In the genomic region with DNA sequence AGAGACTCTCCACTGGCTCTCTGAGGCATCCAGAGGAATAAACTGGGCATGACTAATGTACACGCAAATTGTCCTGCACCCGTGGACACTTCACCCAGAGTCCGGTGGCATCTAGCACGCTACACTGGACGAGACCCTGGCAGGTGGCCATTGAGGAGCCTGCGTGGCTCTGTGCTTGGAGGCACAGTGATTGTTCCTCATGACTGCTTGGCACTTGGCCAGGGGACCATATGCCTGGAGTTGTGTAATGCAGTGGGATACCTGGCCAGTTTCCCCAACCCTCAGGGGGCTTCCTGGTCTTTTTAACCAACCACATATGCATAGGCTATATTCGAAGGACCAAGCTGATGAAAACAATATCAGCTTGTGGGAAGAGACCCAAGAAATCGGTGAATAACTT, we compare ENCODE assay signal across 13 cellular contexts.
DNase-seq lines count a peak whose midpoint lies in the region; ATAC-seq, FAIRE-seq and TF ChIP-seq lines count a peak whose summit lies in the region.
"Had no signal": no experiment of that assay in that cellular context is flagged by ENCODE, and none has a peak within 500 bp of the region (broad histone marks: within the 10 kb centered on the region; RNA-seq: fewer than 3 reads in every experiment).

No MANE protein-coding gene starts in this region.

- H3K4me2 ChIP-seq in BLaER1 (peak overlapping the region; percentile 32), astrocyte (ENCODE audit: low read length) (no peak overlapping the region)
- H3K4me2 ChIP-seq: KMS-11 had no signal

- H3K4me3 ChIP-seq in BLaER1 = no peak overlapping the region
- no peak overlapping the region for H3K4me3 ChIP-seq in astrocyte (ENCODE audit: insufficient read depth, low read depth, low read length)
- H3K4me3 ChIP-seq: suprapubic skin had no signal

- H3K27ac Mint-ChIP-seq in astrocyte (ENCODE audit: unreplicated experiment) = no peak overlapping the region
- no peak overlapping the region for H3K27ac Mint-ChIP-seq in activated CD4-positive, alpha-beta T cell treated with anti-CD3 and anti-CD28 coated beads, Interleukin-2, amount 10 ng/mL, durations not matched to agents 24 days and 14 days
- no peak overlapping the region for H3K27ac Mint-ChIP-seq in activated T-helper 1 cell treated with anti-CD3 and anti-CD28 coated beads, Interleukin-12 subunit alpha, Interleukin-12 subunit beta, Interleukin-2, Interleukin-4 antibody, amounts not matched to agents 30 ng/mL and 10 ng/mL and 1 ng/mL, durations not matched to agents 14 hours and 24 hours and 36 hours
- H3K27ac Mint-ChIP-seq: activated CD4-positive, alpha-beta T cell treated with anti-CD3 and anti-CD28 coated beads, Interleukin-2, amount 10 ng/mL, durations not matched to agents 7 days and 5 days; activated naive CD4-positive, alpha-beta T cell treated with anti-CD3 and anti-CD28 coated beads, Interleukin-2, amount 50 U/mL, for 24 hours had no signal

- no peaks in the 10 kb centered on the region for H3K9me3 Mint-ChIP-seq in astrocyte (ENCODE audit: unreplicated experiment)
- H3K9me3 Mint-ChIP-seq in activated CD4-positive, alpha-beta T cell treated with anti-CD3 and anti-CD28 coated beads, Interleukin-2, amount 10 ng/mL, durations not matched to agents 24 days and 14 days = no peaks in the 10 kb centered on the region
- H3K9me3 Mint-ChIP-seq in activated T-helper 1 cell treated with anti-CD3 and anti-CD28 coated beads, Interleukin-12 subunit alpha, Interleukin-12 subunit beta, Interleukin-2, Interleukin-4 antibody, amounts not matched to agents 30 ng/mL and 10 ng/mL and 1 ng/mL, durations not matched to agents 14 hours and 24 hours and 36 hours = no peaks in the 10 kb centered on the region
- H3K9me3 Mint-ChIP-seq: activated CD4-positive, alpha-beta T cell treated with anti-CD3 and anti-CD28 coated beads, Interleukin-2, amount 10 ng/mL, durations not matched to agents 7 days and 5 days; activated naive CD4-positive, alpha-beta T cell treated with anti-CD3 and anti-CD28 coated beads, Interleukin-2, amount 50 U/mL, for 24 hours had no signal

- H3K9me3 ChIP-seq in BLaER1 (no peaks in the 10 kb centered on the region), astrocyte (ENCODE audit: insufficient read depth, low read depth, low read length) (no peaks in the 10 kb centered on the region)
- H3K9me3 ChIP-seq: suprapubic skin had no signal

- TF ChIP-seq CTCF in astrocyte (IDR thresholded peaks at IDR 0.05; ENCODE audit: insufficient read depth, low read depth, low read length) = no peak

- FAIRE-seq in astrocyte (lab: Jason Lieb, UNC) = no peak

- H3K9ac ChIP-seq in BLaER1 (no peak overlapping the region), astrocyte (ENCODE audit: low read length) (no peak overlapping the region)
- H3K9ac ChIP-seq: KMS-11 had no signal

- ATAC-seq in HG02588 (IDR thresholded peaks at IDR 0.05; ENCODE audit: unreplicated experiment) = no peak

- peaks cover 63% of the 10 kb centered on the region for H3K36me3 ChIP-seq in BLaER1
- peaks cover 5% of the 10 kb centered on the region for H3K36me3 ChIP-seq in astrocyte (ENCODE audit: insufficient read depth, low read length)
- H3K36me3 ChIP-seq: suprapubic skin had no signal

- H3K27ac ChIP-seq in BLaER1 (no peak overlapping the region), astrocyte (ENCODE audit: low read depth, low read length) (no peak overlapping the region)
- H3K27ac ChIP-seq: KMS-11, RWPE1, suprapubic skin had no signal

- H3K79me2 ChIP-seq in astrocyte (ENCODE audit: insufficient read depth, low read length) = peaks cover 37% of the 10 kb centered on the region

- peaks cover 3% of the 10 kb centered on the region for H3K4me1 Mint-ChIP-seq in astrocyte (ENCODE audit: low read depth, unreplicated experiment)
- no peaks in the 10 kb centered on the region for H3K4me1 Mint-ChIP-seq in activated CD4-positive, alpha-beta T cell treated with anti-CD3 and anti-CD28 coated beads, Interleukin-2, amount 10 ng/mL, durations not matched to agents 24 days and 14 days
- H3K4me1 Mint-ChIP-seq in activated T-helper 1 cell treated with anti-CD3 and anti-CD28 coated beads, Interleukin-12 subunit alpha, Interleukin-12 subunit beta, Interleukin-2, Interleukin-4 antibody, amounts not matched to agents 30 ng/mL and 10 ng/mL and 1 ng/mL, durations not matched to agents 14 hours and 24 hours and 36 hours (ENCODE audit: low read depth) = no peaks in the 10 kb centered on the region
- H3K4me1 Mint-ChIP-seq: activated CD4-positive, alpha-beta T cell treated with anti-CD3 and anti-CD28 coated beads, Interleukin-2, amount 10 ng/mL, durations not matched to agents 7 days and 5 days; activated naive CD4-positive, alpha-beta T cell treated with anti-CD3 and anti-CD28 coated beads, Interleukin-2, amount 50 U/mL, for 24 hours had no signal

- intact Hi-C loops in activated CD4-positive, alpha-beta T cell treated with anti-CD3 and anti-CD28 coated beads, Interleukin-2, amount 10 ng/mL, durations not matched to agents 24 days and 14 days (cut with micrococcal nuclease) = no loop called here
- intact Hi-C loops in activated T-helper 1 cell treated with anti-CD3 and anti-CD28 coated beads, Interleukin-12 subunit alpha, Interleukin-12 subunit beta, Interleukin-2, Interleukin-4 antibody, amounts not matched to agents 30 ng/mL and 10 ng/mL and 1 ng/mL, durations not matched to agents 14 hours and 24 hours and 36 hours (cut with micrococcal nuclease) = loop anchor here (2.0 kb wide), 1 partner anchor 21 kb away; no protein-coding TSS in a partner anchor

- DNase-seq in NCI-H1092 treated with DMSO at 0.1 percent for 48 hours (lab: John Stamatoyannopoulos, UW) = peak; percentile 11
- DNase-seq in astrocyte (ENCODE audit: low read depth) = peak; percentile 42
- peak; percentile 74 for DNase-seq in kidney tubule cell (ENCODE audit: low spot score)
- no peak for DNase-seq in activated CD4-positive, alpha-beta T cell treated with anti-CD3 and anti-CD28 coated beads, Interleukin-2, amount 10 ng/mL, durations not matched to agents 24 days and 14 days
- DNase-seq in activated T-helper 1 cell treated with anti-CD3 and anti-CD28 coated beads, Interleukin-12 subunit alpha, Interleukin-12 subunit beta, Interleukin-2, Interleukin-4 antibody, amounts not matched to agents 30 ng/mL and 10 ng/mL and 1 ng/mL, durations not matched to agents 14 hours and 24 hours and 36 hours (ENCODE audit: low spot score) = no peak
- no peak for DNase-seq in GF-D8 (lab: John Stamatoyannopoulos, UW)
- DNase-seq: activated CD4-positive, alpha-beta T cell treated with anti-CD3 and anti-CD28 coated beads, Interleukin-2, amount 10 ng/mL, durations not matched to agents 7 days and 5 days had no signal

- no peaks in the 10 kb centered on the region for H3K27me3 ChIP-seq in BLaER1
- no peaks in the 10 kb centered on the region for H3K27me3 ChIP-seq in astrocyte (ENCODE audit: insufficient read depth, low read length)
- H3K27me3 ChIP-seq: suprapubic skin had no signal

- no peak overlapping the region for H3K4me3 Mint-ChIP-seq in astrocyte (ENCODE audit: unreplicated experiment)
- no peak overlapping the region for H3K4me3 Mint-ChIP-seq in activated CD4-positive, alpha-beta T cell treated with anti-CD3 and anti-CD28 coated beads, Interleukin-2, amount 10 ng/mL, durations not matched to agents 24 days and 14 days
- no peak overlapping the region for H3K4me3 Mint-ChIP-seq in activated T-helper 1 cell treated with anti-CD3 and anti-CD28 coated beads, Interleukin-12 subunit alpha, Interleukin-12 subunit beta, Interleukin-2, Interleukin-4 antibody, amounts not matched to agents 30 ng/mL and 10 ng/mL and 1 ng/mL, durations not matched to agents 14 hours and 24 hours and 36 hours
- H3K4me3 Mint-ChIP-seq: activated CD4-positive, alpha-beta T cell treated with anti-CD3 and anti-CD28 coated beads, Interleukin-2, amount 10 ng/mL, durations not matched to agents 7 days and 5 days; activated naive CD4-positive, alpha-beta T cell treated with anti-CD3 and anti-CD28 coated beads, Interleukin-2, amount 50 U/mL, for 24 hours had no signal

- H3K4me1 ChIP-seq in BLaER1 (peaks cover 69% of the 10 kb centered on the region), astrocyte (ENCODE audit: insufficient read depth, low read length) (no peaks in the 10 kb centered on the region)
- H3K4me1 ChIP-seq: suprapubic skin had no signal

- peaks cover 47% of the 10 kb centered on the region for H4K20me1 ChIP-seq in BLaER1
- H4K20me1 ChIP-seq in astrocyte (ENCODE audit: insufficient read depth, low read length) = peaks cover 11% of the 10 kb centered on the region

- no peaks in the 10 kb centered on the region for H3K36me3 Mint-ChIP-seq in astrocyte (ENCODE audit: low read depth, unreplicated experiment)
- no peaks in the 10 kb centered on the region for H3K36me3 Mint-ChIP-seq in activated CD4-positive, alpha-beta T cell treated with anti-CD3 and anti-CD28 coated beads, Interleukin-2, amount 10 ng/mL, durations not matched to agents 24 days and 14 days (ENCODE audit: low read depth)
- no peaks in the 10 kb centered on the region for H3K36me3 Mint-ChIP-seq in activated T-helper 1 cell treated with anti-CD3 and anti-CD28 coated beads, Interleukin-12 subunit alpha, Interleukin-12 subunit beta, Interleukin-2, Interleukin-4 antibody, amounts not matched to agents 30 ng/mL and 10 ng/mL and 1 ng/mL, durations not matched to agents 14 hours and 24 hours and 36 hours (ENCODE audit: low read depth)
- H3K36me3 Mint-ChIP-seq: activated naive CD4-positive, alpha-beta T cell treated with anti-CD3 and anti-CD28 coated beads, Interleukin-2, amount 50 U/mL, for 24 hours had no signal

- no peak overlapping the region for H2AFZ ChIP-seq in astrocyte (ENCODE audit: low read depth, low read length)

- H3K27me3 Mint-ChIP-seq in astrocyte (ENCODE audit: low read depth, unreplicated experiment) = no peaks in the 10 kb centered on the region
- peaks cover 5% of the 10 kb centered on the region for H3K27me3 Mint-ChIP-seq in activated CD4-positive, alpha-beta T cell treated with anti-CD3 and anti-CD28 coated beads, Interleukin-2, amount 10 ng/mL, durations not matched to agents 24 days and 14 days
- H3K27me3 Mint-ChIP-seq in activated T-helper 1 cell treated with anti-CD3 and anti-CD28 coated beads, Interleukin-12 subunit alpha, Interleukin-12 subunit beta, Interleukin-2, Interleukin-4 antibody, amounts not matched to agents 30 ng/mL and 10 ng/mL and 1 ng/mL, durations not matched to agents 14 hours and 24 hours and 36 hours (ENCODE audit: insufficient read depth) = peaks cover 3% of the 10 kb centered on the region
- H3K27me3 Mint-ChIP-seq: activated naive CD4-positive, alpha-beta T cell treated with anti-CD3 and anti-CD28 coated beads, Interleukin-2, amount 50 U/mL, for 24 hours had no signal

Comparison
In these comparisons a context has a peak if more than half of its experiments do, and no peak if none do; other contexts are left out.
1. DNase-seq: peak in NCI-H1092 treated with DMSO at 0.1 percent for 48 hours (single experiment), astrocyte (single experiment) and kidney tubule cell (single experiment); none in activated CD4-positive, alpha-beta T cell treated with anti-CD3 and anti-CD28 coated beads, Interleukin-2, amount 10 ng/mL, durations not matched to agents 24 days and 14 days (single experiment), activated T-helper 1 cell treated with anti-CD3 and anti-CD28 coated beads, Interleukin-12 subunit alpha, Interleukin-12 subunit beta, Interleukin-2, Interleukin-4 antibody, amounts not matched to agents 30 ng/mL and 10 ng/mL and 1 ng/mL, durations not matched to agents 14 hours and 24 hours and 36 hours (single experiment) and GF-D8 (single experiment).